Comparison of ENCODE assay signal across 27 cellular contexts in the genomic region with DNA sequence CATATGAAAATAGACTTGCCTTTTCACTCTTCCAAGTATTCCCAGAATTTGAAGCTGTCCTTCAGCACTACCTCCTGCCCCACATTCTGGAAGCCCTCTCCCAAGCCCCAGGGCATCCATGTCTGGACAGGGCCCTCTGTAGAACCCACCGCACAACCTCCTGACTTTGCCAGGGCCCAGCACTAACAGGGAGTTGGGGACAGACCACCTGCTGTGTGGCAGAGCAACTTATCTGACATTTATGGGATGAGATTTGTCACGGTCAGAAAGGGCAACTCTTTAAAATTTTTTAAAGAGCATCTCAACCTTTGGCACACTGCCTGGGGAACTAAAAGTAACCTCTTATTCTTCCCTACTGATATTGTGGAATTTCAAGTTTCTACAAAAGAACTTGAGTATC.
"Had no signal": no experiment of that assay in that cellular context is flagged by ENCODE, and none has a peak within 500 bp of the region (broad histone marks: within the 10 kb centered on the region; RNA-seq: fewer than 3 reads in every experiment).

No MANE protein-coding gene starts in this region.

- H3K27ac ChIP-seq: RWPE1, SJSA1 had no signal

- H3K36me3 ChIP-seq: SJSA1 had no signal

- H3K9me3 ChIP-seq: SJSA1 had no signal

- H3K9me3 Mint-ChIP-seq: activated B cell treated with CpG ODN at 0.5 μM for 24 hours; activated CD4-positive, alpha-beta memory T cell treated with anti-CD3 and anti-CD28 coated beads, Interleukin-2, amount 10 ng/mL, durations not matched to agents 7 days and 5 days; activated naive CD4-positive, alpha-beta T cell treated with anti-CD3 and anti-CD28 coated beads for 36 hours; activated T-helper 17 cell treated with anti-CD3 and anti-CD28 coated beads, Interleukin-2, amount 50 U/mL, for 72 hours; T-cell had no signal

- H3K36me3 Mint-ChIP-seq: activated naive CD8-positive, alpha-beta T cell; T-cell had no signal

- DNase-seq: activated B cell treated with CpG ODN at 0.5 μM for 24 hours; activated CD4-positive, alpha-beta memory T cell treated with anti-CD3 and anti-CD28 coated beads, Interleukin-2, amount 10 ng/mL, durations not matched to agents 7 days and 5 days; activated CD4-positive, alpha-beta T cell treated with anti-CD3 and anti-CD28 coated beads for 1 hour; activated CD4-positive, alpha-beta T cell treated with anti-CD3 and anti-CD28 coated beads, Interleukin-2, amount 50 U/mL, for 1 hour; activated gamma-delta T cell; activated naive CD4-positive, alpha-beta T cell treated with anti-CD3 and anti-CD28 coated beads for 36 hours; activated T-cell treated with anti-CD3 and anti-CD28 coated beads for 4 hours; activated T-cell treated with anti-CD3 and anti-CD28 coated beads, Interleukin-2, amount 50 U/mL, for 48 hours; amygdala; Karpas-422; NCI-H1092 treated with DMSO at 0.1 percent for 48 hours; NCI-H1436; NCI-H1694 treated with DMSO at 0.1 percent for 48 hours; NCI-H2029 treated with DMSO at 0.1 percent for 48 hours; NCI-H510A treated with DMSO at 0.1 percent for 48 hours; NK-92 treated with Interleukin-12 subunit alpha and Interleukin-12 subunit beta, amount 100 ng/mL, for 24 hours; OCI-M1; Right ventricle myocardium superior; T-cell; T-helper 2 cell; T1000 had no signal

- H3K4me3 Mint-ChIP-seq: activated B cell treated with CpG ODN at 0.5 μM for 24 hours; activated CD4-positive, alpha-beta memory T cell treated with anti-CD3 and anti-CD28 coated beads, Interleukin-2, amount 10 ng/mL, durations not matched to agents 7 days and 5 days; activated naive CD4-positive, alpha-beta T cell treated with anti-CD3 and anti-CD28 coated beads for 36 hours; activated naive CD8-positive, alpha-beta T cell; activated T-helper 17 cell treated with anti-CD3 and anti-CD28 coated beads, Interleukin-2, amount 50 U/mL, for 72 hours; brain; T-cell had no signal

- H3K27ac Mint-ChIP-seq: activated B cell treated with CpG ODN at 0.5 μM for 24 hours; activated CD4-positive, alpha-beta memory T cell treated with anti-CD3 and anti-CD28 coated beads, Interleukin-2, amount 10 ng/mL, durations not matched to agents 7 days and 5 days; activated naive CD4-positive, alpha-beta T cell treated with anti-CD3 and anti-CD28 coated beads for 36 hours; activated naive CD8-positive, alpha-beta T cell; activated T-helper 17 cell treated with anti-CD3 and anti-CD28 coated beads, Interleukin-2, amount 50 U/mL, for 72 hours; brain; T-cell had no signal

- H3K27me3 ChIP-seq: SJSA1 had no signal

- H3K4me1 Mint-ChIP-seq: activated B cell treated with CpG ODN at 0.5 μM for 24 hours; activated CD4-positive, alpha-beta memory T cell treated with anti-CD3 and anti-CD28 coated beads, Interleukin-2, amount 10 ng/mL, durations not matched to agents 7 days and 5 days; activated T-helper 17 cell treated with anti-CD3 and anti-CD28 coated beads, Interleukin-2, amount 50 U/mL, for 72 hours; T-cell had no signal

- H3K4me3 ChIP-seq: K562, SJSA1 had no signal

- H3K4me1 ChIP-seq: SJSA1 had no signal
